In the genomic region with DNA sequence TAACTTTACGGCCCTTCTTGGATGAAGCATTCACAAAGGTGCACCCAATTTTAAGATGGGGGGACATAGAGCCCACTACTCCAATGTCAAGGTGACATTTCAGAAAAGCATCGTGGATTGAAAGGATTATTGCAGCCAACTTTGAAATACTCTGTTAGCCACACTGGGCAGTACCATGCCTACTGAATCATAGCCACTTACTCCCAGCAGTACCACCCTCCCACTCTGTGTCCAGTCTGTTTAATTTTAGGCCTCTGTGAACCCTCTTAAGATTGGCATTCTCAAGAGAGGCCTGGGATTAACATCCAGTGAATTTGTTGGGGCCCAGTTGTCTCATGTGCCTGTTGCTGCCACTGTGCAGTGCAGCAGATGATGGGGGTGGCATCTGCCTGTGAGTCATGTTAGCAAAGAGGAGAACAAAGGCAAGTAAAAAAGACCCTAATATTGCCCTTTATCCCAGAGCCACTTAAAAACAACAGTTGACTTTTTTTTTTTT, we compare ENCODE assay signal across 7 cellular contexts.
"Had no signal": no experiment of that assay in that cellular context is flagged by ENCODE, and none has a peak within 500 bp of the region (broad histone marks: within the 10 kb centered on the region; RNA-seq: fewer than 3 reads in every experiment).

No MANE protein-coding gene starts in this region.

- H3K27ac Mint-ChIP-seq: GM23338, H9 had no signal

- H3K9me3 Mint-ChIP-seq: GM23338, H9 had no signal

- H3K4me3 ChIP-seq: GM23338 had no signal

- H3K4me2 ChIP-seq: GM23338 had no signal

- H3K4me3 Mint-ChIP-seq: GM23338, H9 had no signal

- H2AFZ ChIP-seq: GM23338 had no signal

- DNase-seq: H9, HCEC 1CT, IMR-90 had no signal

- FAIRE-seq: H1, H54, HTR-8/SVneo had no signal
